ENCODE assay signal across 1 cellular context in the genomic region with DNA sequence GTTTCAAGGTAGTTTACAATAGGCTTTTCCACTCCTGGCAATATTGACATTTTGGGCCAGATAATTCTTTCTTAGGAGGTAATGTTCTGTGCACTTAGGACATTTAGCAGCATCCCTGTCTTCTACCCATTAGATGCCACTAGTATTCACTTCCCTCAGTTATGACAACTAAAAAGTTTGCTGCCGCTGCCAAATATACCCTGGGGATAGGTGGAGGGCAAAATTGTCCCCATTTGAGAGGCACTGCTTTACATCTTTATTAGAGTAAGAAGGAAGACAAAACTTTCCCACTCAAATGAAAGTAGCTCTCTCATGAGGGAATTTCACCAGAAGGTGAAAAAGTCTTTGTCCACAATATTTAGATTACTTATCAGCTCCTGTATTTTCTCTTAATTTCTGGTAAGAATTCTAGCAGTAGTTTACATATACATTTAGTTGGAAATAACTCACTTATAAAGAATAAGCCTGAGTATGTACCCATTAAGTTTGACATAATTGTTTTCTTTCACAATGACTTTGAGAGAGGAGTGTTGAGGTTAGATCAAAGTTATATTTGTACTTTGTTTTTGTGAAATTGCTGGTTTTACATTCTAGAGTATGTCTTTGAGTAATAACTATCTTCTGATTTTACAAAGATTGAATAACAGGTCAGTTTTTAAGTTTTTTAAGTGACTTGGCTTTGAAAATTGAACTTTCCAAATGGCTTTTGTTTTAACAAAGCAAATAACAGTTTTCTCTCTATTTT.
A peak's percentile ranks its signal among the peaks of the same experiment; 100 is the strongest.
TF ChIP-seq lines count a peak whose summit lies in the region.

No MANE protein-coding gene starts in this region.

TF ChIP-seq in GM12878, 131 proteins besides CTCF, POLR2A, EP300 and RAD21 (continued from another document):
- TF ChIP-seq, protein P1, sequence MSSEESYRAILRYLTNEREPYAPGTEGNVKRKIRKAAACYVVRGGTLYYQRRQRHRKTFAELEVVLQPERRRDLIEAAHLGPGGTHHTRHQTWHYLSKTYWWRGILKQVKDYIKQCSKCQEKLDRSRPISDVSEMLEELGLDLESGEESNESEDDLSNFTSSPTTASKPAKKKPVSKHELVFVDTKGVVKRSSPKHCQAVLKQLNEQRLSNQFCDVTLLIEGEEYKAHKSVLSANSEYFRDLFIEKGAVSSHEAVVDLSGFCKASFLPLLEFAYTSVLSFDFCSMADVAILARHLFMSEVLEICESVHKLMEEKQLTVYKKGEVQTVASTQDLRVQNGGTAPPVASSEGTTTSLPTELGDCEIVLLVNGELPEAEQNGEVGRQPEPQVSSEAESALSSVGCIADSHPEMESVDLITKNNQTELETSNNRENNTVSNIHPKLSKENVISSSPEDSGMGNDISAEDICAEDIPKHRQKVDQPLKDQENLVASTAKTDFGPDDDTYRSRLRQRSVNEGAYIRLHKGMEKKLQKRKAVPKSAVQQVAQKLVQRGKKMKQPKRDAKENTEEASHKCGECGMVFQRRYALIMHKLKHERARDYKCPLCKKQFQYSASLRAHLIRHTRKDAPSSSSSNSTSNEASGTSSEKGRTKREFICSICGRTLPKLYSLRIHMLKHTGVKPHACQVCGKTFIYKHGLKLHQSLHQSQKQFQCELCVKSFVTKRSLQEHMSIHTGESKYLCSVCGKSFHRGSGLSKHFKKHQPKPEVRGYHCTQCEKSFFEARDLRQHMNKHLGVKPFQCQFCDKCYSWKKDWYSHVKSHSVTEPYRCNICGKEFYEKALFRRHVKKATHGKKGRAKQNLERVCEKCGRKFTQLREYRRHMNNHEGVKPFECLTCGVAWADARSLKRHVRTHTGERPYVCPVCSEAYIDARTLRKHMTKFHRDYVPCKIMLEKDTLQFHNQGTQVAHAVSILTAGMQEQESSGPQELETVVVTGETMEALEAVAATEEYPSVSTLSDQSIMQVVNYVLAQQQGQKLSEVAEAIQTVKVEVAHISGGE (CRISPR knock-in tag; IDR thresholded peaks at IDR 0.05): no peak
- TF ChIP-seq SP1 (IDR thresholded peaks at IDR 0.05; ENCODE audit: low read depth, low read length): no peak
- TF ChIP-seq FOS (IDR thresholded peaks at IDR 0.05; ENCODE audit: borderline replicate concordance, extremely low read depth, insufficient read length): no peak
- TF ChIP-seq KAT2A (conservative IDR thresholded peaks at IDR 0.05; ENCODE audit: control insufficient read depth, low read depth, low read length): no peak
- no peak for TF ChIP-seq EGR1 (IDR thresholded peaks at IDR 0.05; ENCODE audit: borderline replicate concordance in 1 of 2, low read depth in 2 of 2, low read length in 2 of 2)
- TF ChIP-seq IKZF2 (IDR thresholded peaks at IDR 0.05): peak; percentile 66 to 73; a peak in 3 of 4 replicates
- no peak for TF ChIP-seq CBX3 (IDR thresholded peaks at IDR 0.05; ENCODE audit: borderline replicate concordance, low read depth)
- TF ChIP-seq USF1 (IDR thresholded peaks at IDR 0.05; ENCODE audit: borderline replicate concordance, extremely low read length, insufficient read depth, low read depth, low read length): no peak
- no peak for TF ChIP-seq NKRF (conservative IDR thresholded peaks at IDR 0.05)
- TF ChIP-seq RUNX3 (IDR thresholded peaks at IDR 0.05; ENCODE audit: low read length): peak; percentile 99
- no peak for TF ChIP-seq PBX3 (IDR thresholded peaks at IDR 0.05; ENCODE audit: insufficient replicate concordance, low read depth, low read length)
- TF ChIP-seq RCOR1 (conservative IDR thresholded peaks at IDR 0.05; ENCODE audit: low read depth, low read length): no peak
- TF ChIP-seq MEF2A (IDR thresholded peaks at IDR 0.05; ENCODE audit: insufficient read depth, low read depth, low read length): peak; percentile 95
- TF ChIP-seq ZNF622 (IDR thresholded peaks at IDR 0.05): no peak
- TF ChIP-seq TCF12 (IDR thresholded peaks at IDR 0.05; ENCODE audit: low read depth, low read length): no peak
- TF ChIP-seq ZBED1 (IDR thresholded peaks at IDR 0.05; ENCODE audit: borderline replicate concordance): peak; percentile 72; the same call in 1 of the 2 replicates
- no peak for TF ChIP-seq STAT1 (conservative IDR thresholded peaks at IDR 0.05)
- TF ChIP-seq MLLT1 (IDR thresholded peaks at IDR 0.05): 0 out of 2 replicates have a peak, but pooled peaks have one; percentile 24
- TF ChIP-seq SMAD5 (IDR thresholded peaks at IDR 0.05; ENCODE audit: low read depth): no peak
- no peak for TF ChIP-seq TCF3 (IDR thresholded peaks at IDR 0.05; ENCODE audit: borderline replicate concordance, insufficient read depth, low read depth, low read length)
- no peak for TF ChIP-seq CHD2 (IDR thresholded peaks at IDR 0.05; ENCODE audit: borderline replicate concordance, low read depth, low read length)
- TF ChIP-seq RAD51 (IDR thresholded peaks at IDR 0.05): no peak
- TF ChIP-seq, protein P2, sequence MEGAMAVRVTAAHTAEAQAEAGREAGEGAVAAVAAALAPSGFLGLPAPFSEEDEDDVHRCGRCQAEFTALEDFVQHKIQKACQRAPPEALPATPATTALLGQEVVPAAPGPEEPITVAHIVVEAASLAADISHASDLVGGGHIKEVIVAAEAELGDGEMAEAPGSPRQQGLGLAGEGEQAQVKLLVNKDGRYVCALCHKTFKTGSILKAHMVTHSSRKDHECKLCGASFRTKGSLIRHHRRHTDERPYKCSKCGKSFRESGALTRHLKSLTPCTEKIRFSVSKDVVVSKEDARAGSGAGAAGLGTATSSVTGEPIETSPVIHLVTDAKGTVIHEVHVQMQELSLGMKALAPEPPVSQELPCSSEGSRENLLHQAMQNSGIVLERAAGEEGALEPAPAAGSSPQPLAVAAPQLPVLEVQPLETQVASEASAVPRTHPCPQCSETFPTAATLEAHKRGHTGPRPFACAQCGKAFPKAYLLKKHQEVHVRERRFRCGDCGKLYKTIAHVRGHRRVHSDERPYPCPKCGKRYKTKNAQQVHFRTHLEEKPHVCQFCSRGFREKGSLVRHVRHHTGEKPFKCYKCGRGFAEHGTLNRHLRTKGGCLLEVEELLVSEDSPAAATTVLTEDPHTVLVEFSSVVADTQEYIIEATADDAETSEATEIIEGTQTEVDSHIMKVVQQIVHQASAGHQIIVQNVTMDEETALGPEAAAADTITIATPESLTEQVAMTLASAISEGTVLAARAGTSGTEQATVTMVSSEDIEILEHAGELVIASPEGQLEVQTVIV (IDR thresholded peaks at IDR 0.05; ENCODE audit: borderline replicate concordance, partially characterized antibody): no peak
- peak; percentile 85 for TF ChIP-seq RELB (IDR thresholded peaks at IDR 0.05; ENCODE audit: low read depth)
- TF ChIP-seq ZNF207 (IDR thresholded peaks at IDR 0.05; ENCODE audit: borderline replicate concordance): no peak
- peak; percentile 86; the same call in 1 of the 2 replicates for TF ChIP-seq MTA3 (IDR thresholded peaks at IDR 0.05; ENCODE audit: borderline replicate concordance, low read length)
- TF ChIP-seq BCL11A (IDR thresholded peaks at IDR 0.05; ENCODE audit: low read depth, low read length): peak; percentile 86; the same call in 1 of the 2 replicates
- TF ChIP-seq, protein P3, sequence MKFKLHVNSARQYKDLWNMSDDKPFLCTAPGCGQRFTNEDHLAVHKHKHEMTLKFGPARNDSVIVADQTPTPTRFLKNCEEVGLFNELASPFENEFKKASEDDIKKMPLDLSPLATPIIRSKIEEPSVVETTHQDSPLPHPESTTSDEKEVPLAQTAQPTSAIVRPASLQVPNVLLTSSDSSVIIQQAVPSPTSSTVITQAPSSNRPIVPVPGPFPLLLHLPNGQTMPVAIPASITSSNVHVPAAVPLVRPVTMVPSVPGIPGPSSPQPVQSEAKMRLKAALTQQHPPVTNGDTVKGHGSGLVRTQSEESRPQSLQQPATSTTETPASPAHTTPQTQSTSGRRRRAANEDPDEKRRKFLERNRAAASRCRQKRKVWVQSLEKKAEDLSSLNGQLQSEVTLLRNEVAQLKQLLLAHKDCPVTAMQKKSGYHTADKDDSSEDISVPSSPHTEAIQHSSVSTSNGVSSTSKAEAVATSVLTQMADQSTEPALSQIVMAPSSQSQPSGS (IDR thresholded peaks at IDR 0.05; ENCODE audit: low read length): peak; percentile 96
- no peak for TF ChIP-seq ZZZ3 (IDR thresholded peaks at IDR 0.05; ENCODE audit: control insufficient read depth, insufficient read length, low read depth)
- TF ChIP-seq, protein P4, sequence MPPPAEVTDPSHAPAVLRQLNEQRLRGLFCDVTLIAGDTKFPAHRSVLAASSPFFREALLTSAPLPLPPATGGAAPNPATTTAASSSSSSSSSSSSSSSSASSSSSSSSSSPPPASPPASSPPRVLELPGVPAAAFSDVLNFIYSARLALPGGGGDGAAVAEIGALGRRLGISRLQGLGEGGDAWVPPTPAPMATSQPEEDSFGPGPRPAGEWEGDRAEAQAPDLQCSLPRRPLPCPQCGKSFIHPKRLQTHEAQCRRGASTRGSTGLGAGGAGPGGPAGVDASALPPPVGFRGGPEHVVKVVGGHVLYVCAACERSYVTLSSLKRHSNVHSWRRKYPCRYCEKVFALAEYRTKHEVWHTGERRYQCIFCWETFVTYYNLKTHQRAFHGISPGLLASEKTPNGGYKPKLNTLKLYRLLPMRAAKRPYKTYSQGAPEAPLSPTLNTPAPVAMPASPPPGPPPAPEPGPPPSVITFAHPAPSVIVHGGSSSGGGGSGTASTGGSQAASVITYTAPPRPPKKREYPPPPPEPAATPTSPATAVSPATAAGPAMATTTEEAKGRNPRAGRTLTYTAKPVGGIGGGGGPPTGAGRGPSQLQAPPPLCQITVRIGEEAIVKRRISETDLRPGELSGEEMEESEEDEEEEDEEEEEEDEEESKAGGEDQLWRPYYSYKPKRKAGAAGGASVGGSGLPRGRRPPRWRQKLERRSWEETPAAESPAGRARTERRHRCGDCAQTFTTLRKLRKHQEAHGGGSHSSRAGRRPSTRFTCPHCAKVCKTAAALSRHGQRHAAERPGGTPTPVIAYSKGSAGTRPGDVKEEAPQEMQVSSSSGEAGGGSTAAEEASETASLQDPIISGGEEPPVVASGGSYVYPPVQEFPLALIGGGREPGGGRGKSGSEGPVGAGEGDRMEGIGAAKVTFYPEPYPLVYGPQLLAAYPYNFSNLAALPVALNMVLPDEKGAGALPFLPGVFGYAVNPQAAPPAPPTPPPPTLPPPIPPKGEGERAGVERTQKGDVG (CRISPR knock-in tag; IDR thresholded peaks at IDR 0.05): no peak
